In the genomic region with DNA sequence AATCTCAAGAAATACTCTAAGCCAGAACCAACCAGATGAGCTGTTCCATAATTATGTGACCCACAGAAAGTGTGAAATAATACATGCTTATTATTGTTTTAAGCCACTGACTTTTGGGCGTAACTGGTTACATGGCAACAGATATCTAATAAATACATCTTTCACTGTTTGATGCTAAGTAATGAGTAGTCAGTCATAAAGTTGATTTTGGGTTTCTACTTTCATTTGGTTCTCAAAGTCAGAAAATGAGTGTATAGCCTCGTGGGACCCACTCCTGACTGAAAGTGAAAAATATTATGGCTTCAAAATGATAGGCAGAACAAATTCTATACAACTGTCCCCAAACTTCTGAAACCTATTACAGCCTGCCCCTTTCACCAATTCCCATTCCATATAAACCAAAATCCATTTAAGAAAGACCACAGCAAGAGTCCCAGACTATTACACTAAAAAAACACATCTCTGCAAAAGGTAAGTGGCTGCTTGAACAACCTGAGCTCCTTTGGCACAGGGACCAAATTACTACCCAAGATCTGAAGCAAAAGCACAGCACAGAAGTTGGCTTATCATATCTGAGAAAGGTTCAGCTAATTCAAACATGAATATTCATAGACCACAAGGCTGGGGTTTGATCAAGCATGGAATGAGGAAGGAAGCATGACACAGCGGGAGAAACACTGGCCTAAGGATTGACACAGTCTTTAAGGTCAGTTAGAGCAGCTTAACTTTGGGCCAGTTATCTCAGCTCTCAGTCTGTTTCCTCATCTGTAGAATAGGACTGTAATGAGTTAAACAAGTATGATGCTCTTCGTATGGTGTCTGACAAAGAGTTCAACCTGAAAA, we compare ENCODE assay signal across 8 cellular contexts.
DNase-seq lines count a peak whose midpoint lies in the region; ATAC-seq, FAIRE-seq and TF ChIP-seq lines count a peak whose summit lies in the region.

No MANE protein-coding gene starts in this region.

- H3K27ac ChIP-seq in epithelial cell of prostate: peak overlapping the region; percentile 27
- H3K27ac ChIP-seq in small intestine (ENCODE audit: low read depth in 1 of 2, low read length in 1 of 2): no peak overlapping the region
- H3K27ac ChIP-seq in CD4-positive, alpha-beta T cell (ENCODE audit: low read depth, low read length): no peak overlapping the region
- H3K27ac ChIP-seq in right atrium auricular region: peak overlapping the region in 1 of 2 donors; percentile 48

- CTCF ChIA-PET in CD4-positive, alpha-beta T cell (lab: Charles Lee): no interaction called here

- H3K36me3 Mint-ChIP-seq in CD4-positive, alpha-beta T cell (ENCODE audit: low read depth): no peaks in the 10 kb centered on the region

- H3K4me1 ChIP-seq in small intestine (ENCODE audit: control insufficient read depth in 2 of 2, insufficient read depth in 1 of 2, low read depth in 1 of 2, low read length in 1 of 2): no peaks in the 10 kb centered on the region
- peaks cover 0 to 29% of the 10 kb centered on the region in 2 donors for H3K4me1 ChIP-seq in right atrium auricular region

- POLR2A ChIA-PET in CD4-positive, alpha-beta T cell (lab: Charles Lee): no interaction called here

- no peak overlapping the region for H3K4me3 Mint-ChIP-seq in CD4-positive, alpha-beta T cell

- peaks cover 5% of the 10 kb centered on the region for H3K27me3 Mint-ChIP-seq in CD4-positive, alpha-beta T cell

- H3K4me3 ChIP-seq in small intestine (ENCODE audit: low read depth in 1 of 2, low read length in 2 of 2) (no peak overlapping the region), right atrium auricular region (no peak overlapping the region)

- intact Hi-C loops in CD4-positive, alpha-beta T cell (cut with DNase I, micrococcal nuclease): no loop called here

- H3K27me3 ChIP-seq in small intestine (ENCODE audit: control insufficient read depth in 2 of 2, insufficient read depth in 2 of 2, low read length in 2 of 2) (no peaks in the 10 kb centered on the region), right atrium auricular region (no peaks in the 10 kb centered on the region)
- no peaks in the 10 kb centered on the region for H3K27me3 ChIP-seq in CD4-positive, alpha-beta T cell (ENCODE audit: control insufficient read depth, insufficient read depth, low read length)

- ATAC-seq in GM21367 (IDR thresholded peaks at IDR 0.05; ENCODE audit: unreplicated experiment) (peak; percentile 42), HG03457 (IDR thresholded peaks at IDR 0.05; ENCODE audit: unreplicated experiment) (peak; percentile 48)
- ATAC-seq in CD4-positive, alpha-beta T cell (ENCODE audit: poor library complexity): no peak

- H3K9me3 Mint-ChIP-seq in CD4-positive, alpha-beta T cell: peaks cover 1% of the 10 kb centered on the region

- no peak for TF ChIP-seq CTCF in CD4-positive, alpha-beta T cell (IDR thresholded peaks at IDR 0.05)
- no peak for TF ChIP-seq CTCF in right atrium auricular region (IDR thresholded peaks at IDR 0.05)

- no peak for FAIRE-seq in small intestine (lab: Jason Lieb, UNC)

- no peaks in the 10 kb centered on the region for H3K4me1 Mint-ChIP-seq in CD4-positive, alpha-beta T cell (ENCODE audit: low read depth)

- peak; percentile 72 for DNase-seq in ELR (ENCODE audit: low read depth)
- no peak for DNase-seq in epithelial cell of prostate (ENCODE audit: low read depth, low spot score)
- no peak for DNase-seq in small intestine
- DNase-seq in CD4-positive, alpha-beta T cell: no peak
- DNase-seq in NCI-H524 treated with DMSO at 0.1 percent for 48 hours (lab: John Stamatoyannopoulos, UW): no peak
- DNase-seq in right atrium auricular region (ENCODE audit: low spot score): no peak

- H3K36me3 ChIP-seq in small intestine (ENCODE audit: control insufficient read depth in 2 of 2, insufficient read depth in 2 of 2, low read length in 2 of 2): peaks cover 0 to 12% of the 10 kb centered on the region in 2 donors
- peaks cover 11% of the 10 kb centered on the region for H3K36me3 ChIP-seq in right atrium auricular region

- 77 to 84% (median 78%) methylated on average over 4 of the region's 4 CpGs for WGBS in small intestine, 3 donors

- H3K9me3 ChIP-seq in small intestine (ENCODE audit: control insufficient read depth, low read depth) (no peaks in the 10 kb centered on the region), right atrium auricular region (no peaks in the 10 kb centered on the region)
- no peaks in the 10 kb centered on the region for H3K9me3 ChIP-seq in CD4-positive, alpha-beta T cell (ENCODE audit: control insufficient read depth, low read length)

- H3K27ac Mint-ChIP-seq in CD4-positive, alpha-beta T cell: no peak overlapping the region
